In genomic region chr10:68032113-68032512, GRCh38 we compare ENCODE assay signal across 19 cellular contexts.
"Had no signal": no experiment of that assay in that cellular context is flagged by ENCODE, and none has a peak within 500 bp of the region (broad histone marks: within the 10 kb centered on the region; RNA-seq: fewer than 3 reads in every experiment).

No MANE protein-coding gene starts in this region.

- H3K4me1 Mint-ChIP-seq: activated CD4-positive, alpha-beta memory T cell treated with anti-CD3 and anti-CD28 coated beads, Interleukin-2, amount 10 ng/mL, durations not matched to agents 7 days and 5 days; brain had no signal

- H3K9me3 Mint-ChIP-seq: activated CD4-positive, alpha-beta memory T cell treated with anti-CD3 and anti-CD28 coated beads, Interleukin-2, amount 10 ng/mL, durations not matched to agents 7 days and 5 days; activated naive CD4-positive, alpha-beta T cell treated with anti-CD3 and anti-CD28 coated beads, Interleukin-2, amount 50 U/mL, for 72 hours; activated T-cell treated with anti-CD3 and anti-CD28 coated beads, Interleukin-2, amount 50 U/mL, for 24 hours; brain; naive thymus-derived CD4-positive, alpha-beta T cell; WTC11 had no signal

- H3K27me3 Mint-ChIP-seq: activated CD4-positive, alpha-beta memory T cell treated with anti-CD3 and anti-CD28 coated beads, Interleukin-2, amount 10 ng/mL, durations not matched to agents 7 days and 5 days; activated T-cell treated with anti-CD3 and anti-CD28 coated beads, Interleukin-2, amount 50 U/mL, for 24 hours; brain; naive thymus-derived CD4-positive, alpha-beta T cell had no signal

- H3K27ac ChIP-seq: colonic mucosa, parathyroid adenoma, tibial nerve, uterus had no signal

- H3K4me3 ChIP-seq: colonic mucosa, mucosa of descending colon, tibial nerve, uterus had no signal

- H3K79me2 ChIP-seq: parathyroid adenoma had no signal

- H3K9ac ChIP-seq: parathyroid adenoma had no signal

- H3K27me3 ChIP-seq: colonic mucosa, tibial nerve, uterus had no signal

- H3K9me3 ChIP-seq: colonic mucosa, mucosa of descending colon, tibial nerve, uterus had no signal

- H3K4me1 ChIP-seq: colonic mucosa, parathyroid adenoma, tibial nerve, uterus had no signal

- FAIRE-seq: endothelial cell of umbilical vein, TTC549 had no signal

- DNase-seq: activated CD4-positive, alpha-beta memory T cell treated with anti-CD3 and anti-CD28 coated beads, Interleukin-2, amount 10 ng/mL, durations not matched to agents 7 days and 5 days; activated CD4-positive, alpha-beta T cell treated with anti-CD3 and anti-CD28 coated beads for 4 hours; activated T-cell treated with anti-CD3 and anti-CD28 coated beads, Interleukin-2, amount 50 U/mL, for 24 hours; amygdala; central memory CD4-positive, alpha-beta T cell; colonic mucosa; islet precursor cell; mucosa of descending colon; naive thymus-derived CD4-positive, alpha-beta T cell; stimulated activated CD4-positive, alpha-beta T cell treated with anti-CD3 and anti-CD28 coated beads, Interleukin-2, amount 100 ng/mL, for 48 hours; stimulated activated naive CD4-positive, alpha-beta T cell; uterus had no signal

- ATAC-seq: activated naive CD4-positive, alpha-beta T cell treated with anti-CD3 and anti-CD28 coated beads, Interleukin-2, amount 50 U/mL, for 72 hours; mucosa of descending colon; naive thymus-derived CD4-positive, alpha-beta T cell; WTC11 had no signal

- H3K36me3 ChIP-seq: uterus had no signal

- H3K27ac Mint-ChIP-seq: activated CD4-positive, alpha-beta memory T cell treated with anti-CD3 and anti-CD28 coated beads, Interleukin-2, amount 10 ng/mL, durations not matched to agents 7 days and 5 days; activated naive CD4-positive, alpha-beta T cell treated with anti-CD3 and anti-CD28 coated beads, Interleukin-2, amount 50 U/mL, for 72 hours; activated T-cell treated with anti-CD3 and anti-CD28 coated beads, Interleukin-2, amount 50 U/mL, for 24 hours; brain; WTC11 had no signal

- H2AFZ ChIP-seq: parathyroid adenoma had no signal

- H3K4me3 Mint-ChIP-seq: activated CD4-positive, alpha-beta memory T cell treated with anti-CD3 and anti-CD28 coated beads, Interleukin-2, amount 10 ng/mL, durations not matched to agents 7 days and 5 days; activated T-cell treated with anti-CD3 and anti-CD28 coated beads, Interleukin-2, amount 50 U/mL, for 24 hours; brain; naive thymus-derived CD4-positive, alpha-beta T cell; WTC11 had no signal
